11 cellular contexts compared by ENCODE assay signal in the genomic region with DNA sequence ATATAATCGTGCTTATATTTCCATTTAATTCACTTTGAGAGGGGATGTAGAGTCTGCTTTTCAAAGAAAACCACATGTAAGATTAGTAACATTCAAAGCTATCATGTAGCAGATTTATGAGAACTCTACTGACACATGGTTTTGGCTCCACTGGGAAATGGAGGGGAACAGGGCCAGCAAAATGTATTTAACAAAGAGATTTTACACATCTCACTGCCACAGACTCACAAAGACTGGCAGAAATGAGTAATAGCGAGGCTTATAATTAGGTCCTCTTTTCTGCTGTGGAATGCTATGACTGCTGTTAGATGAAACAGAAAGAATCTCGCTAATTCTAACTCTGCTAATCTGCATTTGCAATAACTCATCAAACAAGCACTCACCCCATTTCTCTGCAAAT. TPM values are rescaled to one million over a fixed set of nuclear protein-coding genes. Genes with fewer than 3 reads are reported as not detected.
A peak's percentile ranks its signal among the peaks of the same experiment; 100 is the strongest.
DNase-seq lines count a peak whose midpoint lies in the region; ATAC-seq, FAIRE-seq and TF ChIP-seq lines count a peak whose summit lies in the region.
"Had no signal": no experiment of that assay in that cellular context is flagged by ENCODE, and none has a peak within 500 bp of the region (broad histone marks: within the 10 kb centered on the region; RNA-seq: fewer than 3 reads in every experiment).

No MANE protein-coding gene starts in this region.

- no peak for TF ChIP-seq CTCF in fibroblast of the aortic adventitia (IDR thresholded peaks at IDR 0.05; ENCODE audit: insufficient read depth, low read length)

- DNase-seq in Ammon's horn (ENCODE audit: low spot score) = peak; percentile 50
- peak; percentile 36 for DNase-seq in HS-5 (ENCODE audit: low read depth)
- DNase-seq in fibroblast of the aortic adventitia (ENCODE audit: low read depth) = peak; percentile 86
- DNase-seq in NCI-H774 (lab: John Stamatoyannopoulos, UW) = no peak
- no peak for DNase-seq in H54 (ENCODE audit: insufficient read length, low spot score)
- DNase-seq in NCI-H2081 (lab: John Stamatoyannopoulos, UW) = no peak
- DNase-seq: heart left ventricle, NCI-H1105, SJCRH30 had no signal

- peak overlapping the region; percentile 25 for H3K4me3 ChIP-seq in fibroblast of the aortic adventitia (ENCODE audit: low read depth, low read length)
- H3K4me3 ChIP-seq: heart left ventricle, SJCRH30 had no signal

- TF ChIP-seq POLR2A in H54 (IDR thresholded peaks at IDR 0.05; ENCODE audit: low read depth, low read length) = no peak

- ATAC-seq in GM18907 (IDR thresholded peaks at IDR 0.05; ENCODE audit: unreplicated experiment) (peak; percentile 24), HG02571 (IDR thresholded peaks at IDR 0.05; ENCODE audit: unreplicated experiment) (no peak)
- ATAC-seq: heart left ventricle had no signal

- FAIRE-seq in H54 (lab: Jason Lieb, UNC) = no peak

RNA-seq across cellular contexts. Expression of gene DAP, which starts 4.5 kb away (rescaled TPM):
- 28.9 and 49.3 TPM in 2 replicates for total RNA-seq in fibroblast of the aortic adventitia (ENCODE audit: low replicate concordance)

Comparison
In these comparisons a context has a peak if more than half of its experiments do, and no peak if none do; other contexts are left out.
1. DNase-seq: peak in Ammon's horn (single experiment), HS-5 (single experiment) and fibroblast of the aortic adventitia (single experiment); none in NCI-H774 (single experiment), H54 (single experiment) and NCI-H2081 (0 of 2).